In the genomic region with DNA sequence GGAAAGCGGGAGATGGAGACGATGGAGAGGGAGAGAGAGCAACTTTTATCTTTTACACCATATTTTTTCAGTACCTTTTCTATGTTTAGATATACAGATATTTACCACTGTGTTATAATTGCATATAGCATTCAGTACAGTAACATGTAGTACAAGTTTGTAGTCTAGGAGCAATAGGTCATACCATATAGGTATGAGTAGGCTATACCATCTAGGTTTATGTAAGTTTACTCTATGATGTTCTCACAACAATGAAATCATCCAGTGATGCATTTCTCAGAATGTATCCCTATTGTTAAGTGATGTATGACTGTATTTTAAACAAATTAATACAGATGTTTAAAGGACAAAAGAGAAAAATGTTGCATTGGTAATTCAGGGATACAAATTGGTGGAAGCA, we compare ENCODE assay signal across 18 cellular contexts.
"Had no signal": no experiment of that assay in that cellular context is flagged by ENCODE, and none has a peak within 500 bp of the region (broad histone marks: within the 10 kb centered on the region; RNA-seq: fewer than 3 reads in every experiment).

No MANE protein-coding gene starts in this region.

- DNase-seq: activated CD4-positive, alpha-beta T cell treated with anti-CD3 and anti-CD28 coated beads, Interleukin-2, amount 10 ng/mL, durations not matched to agents 24 days and 14 days; activated CD4-positive, alpha-beta T cell treated with anti-CD3 and anti-CD28 coated beads, Interleukin-2, amount 50 U/mL, for 48 hours; activated effector memory CD4-positive, alpha-beta T cell treated with Interleukin-2 at 50 U/mL for 16 hours; activated naive CD4-positive, alpha-beta T cell treated with anti-CD3 and anti-CD28 coated beads for 36 hours; activated T-cell treated with anti-CD3 and anti-CD28 coated beads for 4 hours; amniotic stem cell; MM.1S; NCI-H1105; NCI-H1436; NCI-H1694 treated with DMSO at 0.1 percent for 48 hours; NCI-H2081; NCI-H510A treated with DMSO at 0.1 percent for 48 hours; PC-3; SHP77 had no signal

- H3K27me3 Mint-ChIP-seq: activated CD4-positive, alpha-beta T cell treated with anti-CD3 and anti-CD28 coated beads, Interleukin-2, amount 10 ng/mL, durations not matched to agents 24 days and 14 days; brain; central memory CD8-positive, alpha-beta T cell had no signal

- H3K4me3 Mint-ChIP-seq: activated CD4-positive, alpha-beta T cell treated with anti-CD3 and anti-CD28 coated beads, Interleukin-2, amount 10 ng/mL, durations not matched to agents 24 days and 14 days; activated naive CD4-positive, alpha-beta T cell treated with anti-CD3 and anti-CD28 coated beads for 36 hours; brain; central memory CD8-positive, alpha-beta T cell; T-helper 1 cell treated with Interleukin-12 subunit alpha and Interleukin-12 subunit beta and Interleukin-4 antibody, amounts not matched to agents 30 μg/mL and 1 μg/mL, for 36 hours had no signal

- H3K27ac Mint-ChIP-seq: activated CD4-positive, alpha-beta T cell treated with anti-CD3 and anti-CD28 coated beads, Interleukin-2, amount 10 ng/mL, durations not matched to agents 24 days and 14 days; activated naive CD4-positive, alpha-beta T cell treated with anti-CD3 and anti-CD28 coated beads for 36 hours; T-helper 1 cell treated with Interleukin-12 subunit alpha and Interleukin-12 subunit beta and Interleukin-4 antibody, amounts not matched to agents 30 μg/mL and 1 μg/mL, for 36 hours had no signal

- ATAC-seq: activated CD4-positive, CD25-positive, alpha-beta regulatory T cell treated with anti-CD3 and anti-CD28 coated beads, Interleukin-2, amount 50 U/mL, for 24 hours; PC-3 had no signal

- H3K9me3 Mint-ChIP-seq: activated CD4-positive, alpha-beta T cell treated with anti-CD3 and anti-CD28 coated beads, Interleukin-2, amount 10 ng/mL, durations not matched to agents 24 days and 14 days; activated naive CD4-positive, alpha-beta T cell treated with anti-CD3 and anti-CD28 coated beads for 36 hours; central memory CD8-positive, alpha-beta T cell; T-helper 1 cell treated with Interleukin-12 subunit alpha and Interleukin-12 subunit beta and Interleukin-4 antibody, amounts not matched to agents 30 μg/mL and 1 μg/mL, for 36 hours had no signal
